Comparison of ENCODE assay signal across 8 cellular contexts in genomic region chr10:110641256-110641655, GRCh38. TPM values are rescaled to one million over a fixed set of nuclear protein-coding genes. Genes with fewer than 3 reads are reported as not detected.
DNase-seq lines count a peak whose midpoint lies in the region; ATAC-seq, FAIRE-seq and TF ChIP-seq lines count a peak whose summit lies in the region.

No MANE protein-coding gene starts in this region.

- no peak overlapping the region for H4K91ac ChIP-seq in IMR-90 (ENCODE audit: insufficient read depth, low read depth, low read length)

- no peak overlapping the region for H2BK120ac ChIP-seq in IMR-90 (ENCODE audit: low read depth, low read length)

- H3K27me3 ChIP-seq in IMR-90 (ENCODE audit: control insufficient read depth, insufficient read depth, low read length) (peaks cover 39% of the 10 kb centered on the region), iPS-20b (ENCODE audit: insufficient read depth, low read length) (peaks cover 51% of the 10 kb centered on the region), pancreas (peaks cover 0 to 34% (median 10%) of the 10 kb centered on the region in 4 donors)

- H3K9me1 ChIP-seq in IMR-90 (ENCODE audit: insufficient read depth, low read length): no peaks in the 10 kb centered on the region

- peak; percentile 37 for DNase-seq in IMR-90
- peak; percentile 37 for DNase-seq in activated CD8-positive, alpha-beta memory T cell treated with anti-CD3 and anti-CD28 coated beads, Interleukin-2, amount 50 U/mL, for 4 hours
- DNase-seq in pancreas: no peak
- no peak for DNase-seq in OCI-M2 (lab: John Stamatoyannopoulos, UW; ENCODE audit: unreplicated experiment)
- no peak for DNase-seq in NCI-H1694 (lab: John Stamatoyannopoulos, UW)
- DNase-seq in inferior parietal cortex (ENCODE audit: extremely low spot score): no peak

- no peak overlapping the region for H3K4ac ChIP-seq in IMR-90 (ENCODE audit: low read depth, low read length)

- dilution Hi-C loops in IMR-90 (cut with HindIII; ENCODE audit: low sequenced_read_pairs, unreplicated experiment): no loop called here

- CTCF ChIA-PET in IMR-90 (lab: Yijun Ruan, JAX): interaction anchor here (0.7 to 2.3 kb wide), 3 partner anchors 18 to 465 kb away, joined by 3 to 11 read pairs (median 3); no protein-coding TSS in a partner anchor

- H2BK15ac ChIP-seq in IMR-90 (ENCODE audit: low read depth, low read length): no peak overlapping the region

- H3K36me3 ChIP-seq in IMR-90 (ENCODE audit: control insufficient read depth, insufficient read depth, low read length): no peaks in the 10 kb centered on the region
- no peaks in the 10 kb centered on the region for H3K36me3 ChIP-seq in iPS-20b (ENCODE audit: insufficient read depth, low read depth, low read length)
- no peaks in the 10 kb centered on the region for H3K36me3 ChIP-seq in pancreas

- no peak overlapping the region for H3K14ac ChIP-seq in IMR-90 (replicated peaks; ENCODE audit: low read depth, low read length)

- H3K79me1 ChIP-seq in IMR-90 (ENCODE audit: low read depth in 1 of 2, low read length in 2 of 2): no peaks in the 10 kb centered on the region

- no peak for TF ChIP-seq RAD21 in IMR-90 (IDR thresholded peaks at IDR 0.05; ENCODE audit: low read length)

- BruUV-seq in IMR-90 (replicated peaks; lab: Mats Ljungman, UMichigan): no TSS peak

- H2BK5ac ChIP-seq in IMR-90 (ENCODE audit: low read depth, low read length, poor library complexity, severe bottlenecking): no peak overlapping the region

- ATAC-seq in GM18505 (IDR thresholded peaks at IDR 0.05; ENCODE audit: unreplicated experiment) (peak; percentile 60), IMR-90 (ENCODE audit: low read depth) (no peak), pancreas (no peak)

- no peaks in the 10 kb centered on the region for H4K20me1 ChIP-seq in IMR-90 (ENCODE audit: insufficient read depth, low read length)

- H2AK5ac ChIP-seq in IMR-90 (ENCODE audit: low read depth, low read length): no peak overlapping the region

- no CpG with 5 or more reads among the region's 5 CpGs for WGBS in IMR-90 (ENCODE audit: extremely low coverage in 2 of 2, insufficient read length in 1 of 2), 2 experiments
- 23 to 33% methylated on average over 5 of the region's 5 CpGs for WGBS in pancreas, 2 donors

- FAIRE-seq in pancreas (lab: Jason Lieb, UNC): no peak

- no peak overlapping the region for H4K5ac ChIP-seq in IMR-90 (ENCODE audit: low read depth, low read length)

- intact Hi-C loops in IMR-90 (cut with micrococcal nuclease) (loop anchor here (5.0 kb wide), 1 partner anchor 41 kb away; no protein-coding TSS in a partner anchor), pancreas (cut with DNase I) (no loop called here)

- no peak overlapping the region for H3K56ac ChIP-seq in IMR-90 (ENCODE audit: extremely low read depth, insufficient read depth, low read length)

- H3K27ac ChIP-seq in IMR-90 (ENCODE audit: insufficient read depth, low read length): no peak overlapping the region
- no peak overlapping the region for H3K27ac ChIP-seq in iPS-20b (ENCODE audit: low read length)
- H3K27ac ChIP-seq in pancreas: no peak overlapping the region

- H3K4me2 ChIP-seq in IMR-90 (ENCODE audit: low read depth, low read length): peak overlapping the region; percentile 65

- no peak overlapping the region for H2AK9ac ChIP-seq in IMR-90 (replicated peaks; ENCODE audit: low read depth, low read length, poor library complexity)

- peak overlapping the region; percentile 34 for H2AFZ ChIP-seq in IMR-90 (replicated peaks; ENCODE audit: low read length, poor library complexity)

- H3K4me1 ChIP-seq in IMR-90 (ENCODE audit: control insufficient read depth, insufficient read depth, low read length): peaks cover 4% of the 10 kb centered on the region; the same call in 1 of the 2 replicates
- peaks cover 32% of the 10 kb centered on the region for H3K4me1 ChIP-seq in iPS-20b (ENCODE audit: insufficient read depth, low read length)
- H3K4me1 ChIP-seq in pancreas: peaks cover 0 to 8% (median 4%) of the 10 kb centered on the region in 3 donors

- TF ChIP-seq POLR2A in GM18505 (IDR thresholded peaks at IDR 0.05; ENCODE audit: borderline replicate concordance, extremely low read depth, insufficient read depth, insufficient read length): no peak
- TF ChIP-seq POLR2A in IMR-90 (IDR thresholded peaks at IDR 0.05; ENCODE audit: low read depth, low read length): no peak

- H3K9ac ChIP-seq in IMR-90 (ENCODE audit: low read depth, low read length) (no peak overlapping the region), iPS-20b (ENCODE audit: low read depth, low read length) (no peak overlapping the region)

- H4K8ac ChIP-seq in IMR-90 (ENCODE audit: low read depth in 2 of 2, low read length in 2 of 2): no peak overlapping the region

- H3K4me3 ChIP-seq in IMR-90 (ENCODE audit: insufficient read depth, low read depth, low read length) (no peak overlapping the region), iPS-20b (ENCODE audit: low read length) (peak overlapping the region; percentile 47), pancreas (no peak overlapping the region)

- H3K23ac ChIP-seq in IMR-90 (ENCODE audit: low read depth, low read length): 0 out of 2 replicates have a peak overlapping the region, but pooled peaks have one; percentile 12

- H3K18ac ChIP-seq in IMR-90 (ENCODE audit: low read depth, low read length): no peak overlapping the region

- H3K9me3 ChIP-seq in IMR-90 (ENCODE audit: control insufficient read depth, insufficient read depth, low read length) (0 out of 2 replicates have a peak, but pooled peaks cover 2% of the 10 kb centered on the region), iPS-20b (ENCODE audit: insufficient read depth, low read depth, low read length) (no peaks in the 10 kb centered on the region), pancreas (no peaks in the 10 kb centered on the region)

- POLR2A ChIA-PET in IMR-90 (lab: Charles Lee; ENCODE audit: unreplicated experiment): no interaction called here

- TF ChIP-seq CTCF in IMR-90 (conservative IDR thresholded peaks at IDR 0.05; ENCODE audit: low read depth, low read length): no peak
- TF ChIP-seq CTCF in pancreas (IDR thresholded peaks at IDR 0.05): no peak

- in situ Hi-C loops in IMR-90 (cut with MboI; ENCODE audit: low sequenced_read_pairs): no loop called here

- no peak overlapping the region for H2BK20ac ChIP-seq in IMR-90 (ENCODE audit: low read depth, low read length)

TF ChIP-seq in IMR-90, 13 proteins besides CTCF, POLR2A, EP300 and RAD21:
- TF ChIP-seq NFE2L2 (IDR thresholded peaks at IDR 0.05; ENCODE audit: low read depth, low read length) (no peak), BHLHE40 (IDR thresholded peaks at IDR 0.05; ENCODE audit: low read depth, low read length) (peak; percentile 44; the same call in 1 of the 2 replicates), ELK1 (IDR thresholded peaks at IDR 0.05; ENCODE audit: borderline replicate concordance, low read depth, low read length) (no peak), FOS (IDR thresholded peaks at IDR 0.05; ENCODE audit: low read depth, low read length) (no peak), CEBPB (IDR thresholded peaks at IDR 0.05; ENCODE audit: low read depth, low read length) (no peak), MXI1 (IDR thresholded peaks at IDR 0.05; ENCODE audit: borderline replicate concordance, low read depth, low read length) (no peak), RFX5 (IDR thresholded peaks at IDR 0.05; ENCODE audit: low read depth, low read length) (no peak), SMC3 (IDR thresholded peaks at IDR 0.05; ENCODE audit: low read depth, low read length) (no peak), MAZ (IDR thresholded peaks at IDR 0.05; ENCODE audit: borderline replicate concordance, low read depth, low read length) (no peak), RCOR1 (IDR thresholded peaks at IDR 0.05; ENCODE audit: insufficient replicate concordance, low read length) (no peak), USF2 (IDR thresholded peaks at IDR 0.05; ENCODE audit: low read depth, low read length) (peak; percentile 64), MAFK (IDR thresholded peaks at IDR 0.05; ENCODE audit: low read depth, low read length) (no peak), CHD1 (IDR thresholded peaks at IDR 0.05; ENCODE audit: low read depth, low read length) (no peak)
TF ChIP-seq in IMR-90: peak in this region for 2.

RNA-seq across cellular contexts. Expression of gene RBM20, which starts 2.9 kb away (rescaled TPM):
- total RNA-seq in IMR-90 (2012; rRNA removed) (under 0.01 TPM in 2 replicates), pancreas (10 to 100 TPM in 2 of 6 donors, 1 to 10 TPM in 3, under 1 TPM in 1; 0.79 to 18.3 (median 3.6) TPM)
- polyA plus RNA-seq in IMR-90 (2012; rRNA removed) (0.09 and 0.15 TPM in 2 replicates), pancreas (10 to 100 TPM in 1 of 2 donors, 1 to 10 TPM in 1; 2.7 to 23.6 TPM)
- 0.03 and 0.04 TPM in 2 replicates for polyA plus RNA-seq in IMR-90 (2012; cell fraction: cytosol; rRNA removed)
- polyA plus RNA-seq in IMR-90 (2012; cell fraction: nucleus; rRNA removed; ENCODE audit: low replicate concordance): 0.05 and 0.39 TPM in 2 replicates

Comparison
In these comparisons a context has a peak if more than half of its experiments do, and no peak if none do; other contexts are left out.
1. DNase-seq: peak in IMR-90 (single experiment) and activated CD8-positive, alpha-beta memory T cell treated with anti-CD3 and anti-CD28 coated beads, Interleukin-2, amount 50 U/mL, for 4 hours (single experiment); none in pancreas (0 of 6), OCI-M2 (single experiment), NCI-H1694 (single experiment) and inferior parietal cortex (single experiment).